5 cellular contexts compared by ENCODE assay signal in the genomic region with DNA sequence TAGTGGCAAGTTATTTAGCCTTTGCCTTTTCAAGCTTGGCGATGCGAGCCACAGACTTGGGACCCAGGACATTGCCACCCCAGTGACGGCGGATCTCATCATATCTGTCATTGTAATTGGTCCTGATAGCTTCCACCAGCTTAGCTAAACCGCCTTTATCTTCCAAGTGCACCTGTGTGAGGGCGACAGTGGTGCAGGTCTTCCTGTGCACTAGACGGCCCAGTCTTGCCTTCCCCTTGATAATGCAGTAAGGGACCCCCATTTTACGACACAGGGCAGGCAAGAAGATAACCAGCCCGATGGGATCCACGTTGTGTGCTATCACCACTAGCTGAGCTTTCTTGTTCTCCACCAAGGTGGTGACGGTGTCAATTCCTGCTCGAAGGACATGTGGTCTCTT.
"Had no signal": no experiment of that assay in that cellular context is flagged by ENCODE, and none has a peak within 500 bp of the region (broad histone marks: within the 10 kb centered on the region; RNA-seq: fewer than 3 reads in every experiment).

No MANE protein-coding gene starts in this region.

- H3K4me3 Mint-ChIP-seq: GM23338, HFFc6, IgD-negative memory B cell had no signal

- H3K27ac Mint-ChIP-seq: GM23338, HFFc6, IgD-negative memory B cell had no signal

- H3K4me2 ChIP-seq: GM23338 had no signal

- H3K9me3 ChIP-seq: HAP-1 had no signal

- H3K36me3 ChIP-seq: HAP-1 had no signal

- H3K36me3 Mint-ChIP-seq: IgD-negative memory B cell had no signal

- H2AFZ ChIP-seq: GM23338 had no signal

- H3K4me1 ChIP-seq: HAP-1 had no signal

- H3K27ac ChIP-seq: HL-60 had no signal

- DNase-seq: HFFc6 had no signal

- H3K9me3 Mint-ChIP-seq: GM23338, HFFc6 had no signal

- H3K4me3 ChIP-seq: GM23338, HAP-1 had no signal
